In the genomic region with DNA sequence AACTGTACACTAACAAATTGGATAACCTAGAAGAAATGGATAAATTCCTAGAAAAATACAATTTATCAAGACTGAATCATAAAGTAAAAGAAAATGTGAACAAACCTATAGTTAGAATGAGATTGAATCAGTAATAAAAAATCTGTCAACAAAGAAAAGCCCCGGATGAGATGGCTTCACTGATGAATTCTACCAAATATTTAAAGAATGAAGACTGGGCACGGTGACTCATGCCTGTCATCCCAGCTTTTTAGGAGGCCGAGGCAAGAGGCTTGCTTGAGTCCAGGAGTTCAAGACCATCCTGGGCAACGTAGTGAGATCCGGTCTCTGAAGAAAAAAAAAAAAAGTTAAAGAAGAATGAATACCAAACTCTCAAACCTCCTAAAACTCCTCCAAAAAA, we compare ENCODE assay signal across 16 cellular contexts. TPM values are rescaled to one million over a fixed set of nuclear protein-coding genes. Genes with fewer than 3 reads are reported as not detected.
A peak's percentile ranks its signal among the peaks of the same experiment; 100 is the strongest.
DNase-seq lines count a peak whose midpoint lies in the region; ATAC-seq and TF ChIP-seq lines count a peak whose summit lies in the region.
"Had no signal": no experiment of that assay in that cellular context is flagged by ENCODE, and none has a peak within 500 bp of the region (broad histone marks: within the 10 kb centered on the region; RNA-seq: fewer than 3 reads in every experiment).

No MANE protein-coding gene starts in this region.

- H3K4me1 ChIP-seq in PC-3 (ENCODE audit: insufficient read depth, low read length) (no peaks in the 10 kb centered on the region), hepatocyte (ENCODE audit: insufficient read depth) (no peaks in the 10 kb centered on the region)
- H3K4me1 ChIP-seq: HAP-1 had no signal

- H2AFZ ChIP-seq in PC-3 (ENCODE audit: low read length) (no peak overlapping the region), hepatocyte (no peak overlapping the region)

- no TSS peak for BruUV-seq in PC-3 (replicated peaks; lab: Mats Ljungman, UMichigan)

- no peaks in the 10 kb centered on the region for H3K9me2 ChIP-seq in PC-3 (replicated peaks; ENCODE audit: low read length)
- no peaks in the 10 kb centered on the region for H3K9me2 ChIP-seq in hepatocyte (replicated peaks; ENCODE audit: insufficient read depth)

- no peaks in the 10 kb centered on the region for H3K36me3 ChIP-seq in PC-3 (ENCODE audit: low read depth, low read length)
- H3K36me3 ChIP-seq in hepatocyte (replicated peaks; ENCODE audit: insufficient read depth, low read depth), result no peaks in the 10 kb centered on the region
- H3K36me3 ChIP-seq: HAP-1 had no signal

- H3K27ac ChIP-seq in PC-3 (ENCODE audit: low read length) (no peak overlapping the region), hepatocyte (no peak overlapping the region)
- H3K27ac ChIP-seq: BLaER1 had no signal

- H3K9ac ChIP-seq in PC-3 (ENCODE audit: low read length), result no peak overlapping the region
- H3K9ac ChIP-seq: BLaER1 had no signal

- CTCF ChIA-PET in PC-3 (lab: Charles Lee), result interaction anchor here (0.7 kb wide), 1 partner anchor 242 kb away, joined by 3 read pairs; no protein-coding TSS in a partner anchor

- H3F3A ChIP-seq in PC-3 (ENCODE audit: low read length, unreplicated experiment), result no peaks in the 10 kb centered on the region

- ATAC-seq in PC-3, result no peak
- ATAC-seq: K562 had no signal

- H3K79me2 ChIP-seq in PC-3 (ENCODE audit: low read length) (no peaks in the 10 kb centered on the region), hepatocyte (no peaks in the 10 kb centered on the region)

- peaks cover 4% of the 10 kb centered on the region for H3K4me1 Mint-ChIP-seq in type B pancreatic cell (ENCODE audit: unreplicated experiment)

- H4K20me1 ChIP-seq in PC-3 (ENCODE audit: low read length), result no peaks in the 10 kb centered on the region
- H4K20me1 ChIP-seq in hepatocyte (ENCODE audit: insufficient read depth, poor library complexity, severe bottlenecking), result no peaks in the 10 kb centered on the region
- H4K20me1 ChIP-seq: BLaER1 had no signal

- H3K9me3 ChIP-seq in PC-3 (ENCODE audit: low read length) (no peaks in the 10 kb centered on the region), hepatocyte (ENCODE audit: low read depth) (no peaks in the 10 kb centered on the region)

- no peak overlapping the region for H3K4me2 ChIP-seq in PC-3 (ENCODE audit: low read length)
- H3K4me2 ChIP-seq in hepatocyte, result no peak overlapping the region
- H3K4me2 ChIP-seq: BLaER1 had no signal

- intact Hi-C loops in PC-3 (cut with micrococcal nuclease), result no loop called here

- TF ChIP-seq CTCF in PC-3 (conservative IDR thresholded peaks at IDR 0.05; ENCODE audit: low read depth, low read length) (no peak), hepatocyte (IDR thresholded peaks at IDR 0.05; ENCODE audit: poor library complexity) (no peak), type B pancreatic cell (conservative IDR thresholded peaks at IDR 0.05) (no peak)

- H3K27me3 ChIP-seq in PC-3 (ENCODE audit: low read length) (no peaks in the 10 kb centered on the region), hepatocyte (no peaks in the 10 kb centered on the region)
- H3K27me3 ChIP-seq: BLaER1 had no signal

- no peaks in the 10 kb centered on the region for H3K27me3 Mint-ChIP-seq in type B pancreatic cell
- H3K27me3 Mint-ChIP-seq: CD4-positive, CD25-positive, alpha-beta regulatory T cell had no signal

- POLR2A ChIA-PET in PC-3 (lab: Charles Lee; ENCODE audit: unreplicated experiment), result no interaction called here

- H3K4me3 Mint-ChIP-seq in type B pancreatic cell, result no peak overlapping the region
- H3K4me3 Mint-ChIP-seq: CD4-positive, CD25-positive, alpha-beta regulatory T cell; HFFc6 had no signal

- H3K4me3 ChIP-seq in PC-3 (ENCODE audit: low read length) (no peak overlapping the region), hepatocyte (no peak overlapping the region)
- H3K4me3 ChIP-seq: BLaER1, HAP-1, K562 had no signal

- H3K9me3 Mint-ChIP-seq in type B pancreatic cell, result peaks cover 7% of the 10 kb centered on the region

- DNase-seq in EH (ENCODE audit: low read depth) (peak; percentile 63), HT1080 (ENCODE audit: low read depth) (peak; percentile 2), PC-3 (peak; percentile 35), iris pigment epithelial cell (ENCODE audit: low read depth) (peak; percentile 53), NCI-H345 (lab: John Stamatoyannopoulos, UW) (no peak), hepatocyte (ENCODE audit: low spot score) (no peak), type B pancreatic cell (ENCODE audit: extremely low spot score, unreplicated experiment) (no peak)
- no peak for DNase-seq in activated CD8-positive, alpha-beta memory T cell treated with anti-CD3 and anti-CD28 coated beads, Interleukin-2, amount 50 U/mL, for 4 hours
- DNase-seq: AML-193; CD4-positive, CD25-positive, alpha-beta regulatory T cell; DMS53; GOT3; HFFc6 had no signal

- 96% methylated on average over 5 of the region's 5 CpGs for WGBS in hepatocyte (ENCODE audit: low lambda C conversion rate, missing lambda C conversion rate)

- no peaks in the 10 kb centered on the region for H3K36me3 Mint-ChIP-seq in type B pancreatic cell

- H3K27ac Mint-ChIP-seq in type B pancreatic cell, result no peak overlapping the region
- H3K27ac Mint-ChIP-seq: CD4-positive, CD25-positive, alpha-beta regulatory T cell; HFFc6 had no signal

RNA-seq across cellular contexts. Expression of a gene that starts 17.7 kb away (rescaled TPM):
- total RNA-seq in HT1080 (2014; rRNA removed; shearing (Covaris generic)), result 4.5 and 6.5 TPM in 2 replicates
- 6.1 and 7.9 TPM in 2 replicates for polyA plus RNA-seq in HT1080 (2015; cell fraction: cytosol; rRNA removed)
- 8.3 and 10.7 TPM in 2 replicates for polyA plus RNA-seq in HT1080 (2015; cell fraction: nucleus; rRNA removed)
- 4.7 and 6.0 TPM in 2 replicates for total RNA-seq in PC-3 (2014; rRNA removed)
- 10.6 and 12.4 TPM in 2 replicates for total RNA-seq in hepatocyte
- polyA plus RNA-seq in hepatocyte, result 1.4 and 2.0 TPM in 2 replicates
- 7.8 and 10.1 TPM in 2 replicates for total RNA-seq in type B pancreatic cell (ENCODE audit: low replicate concordance)

Comparison
In these comparisons a context has a peak if more than half of its experiments do, and no peak if none do; other contexts are left out.
1. DNase-seq: peak in EH (single experiment), HT1080 (single experiment), PC-3 (single experiment) and iris pigment epithelial cell (single experiment); none in activated CD8-positive, alpha-beta memory T cell treated with anti-CD3 and anti-CD28 coated beads, Interleukin-2, amount 50 U/mL, for 4 hours (single experiment), NCI-H345 (single experiment), hepatocyte (single experiment) and type B pancreatic cell (single experiment).